13 cellular contexts compared by ENCODE assay signal in the genomic region with DNA sequence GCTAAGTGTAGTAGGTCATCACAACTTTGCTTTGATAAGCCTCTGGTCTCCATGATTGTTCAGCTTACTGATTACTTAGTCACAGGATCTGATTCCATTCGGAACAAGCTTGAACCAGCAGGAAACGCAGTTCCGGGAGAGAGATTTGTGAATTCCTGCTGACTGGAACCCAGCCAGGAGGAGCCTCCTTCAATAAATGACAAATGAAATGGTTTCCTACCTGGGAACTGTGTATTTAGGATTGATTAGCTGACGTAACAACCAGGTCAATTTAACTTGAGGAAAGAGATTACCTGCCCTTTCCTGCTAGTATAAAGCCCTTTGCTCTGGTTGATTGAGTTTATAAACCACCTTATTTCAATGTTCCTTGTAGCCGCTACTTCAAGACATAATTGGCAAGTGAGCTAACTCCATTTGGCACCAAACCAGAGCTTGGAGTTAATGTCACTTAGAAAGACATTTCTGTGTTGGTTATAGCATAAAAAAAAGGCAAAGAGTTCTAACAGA.
DNase-seq lines count a peak whose midpoint lies in the region; ATAC-seq and TF ChIP-seq lines count a peak whose summit lies in the region.
"Had no signal": no experiment of that assay in that cellular context is flagged by ENCODE, and none has a peak within 500 bp of the region (broad histone marks: within the 10 kb centered on the region; RNA-seq: fewer than 3 reads in every experiment).

No MANE protein-coding gene starts in this region.

- H3K36me3 ChIP-seq in ACC112 (ENCODE audit: insufficient read depth, low read length), result peaks cover 30% of the 10 kb centered on the region
- H3K36me3 ChIP-seq in brain microvascular endothelial cell (replicated peaks), result peaks cover 37% of the 10 kb centered on the region

- no peak for ATAC-seq in stimulated activated naive CD8-positive, alpha-beta T cell treated with anti-CD3 and anti-CD28 coated beads, Interleukin-15, Interleukin-2, amounts not matched to agents 100 U/mL and 50 U/mL, for 24 hours
- ATAC-seq in effector memory CD8-positive, alpha-beta T cell (replicated peaks), result no peak
- ATAC-seq: activated CD4-positive, CD25-positive, alpha-beta regulatory T cell treated with anti-CD3 and anti-CD28 coated beads, Interleukin-2, amount 50 U/mL, for 24 hours had no signal

- DNase-seq in NCI-H146 (lab: John Stamatoyannopoulos, UW), result peak; percentile 54
- DNase-seq in brain microvascular endothelial cell, result peak; percentile 83
- peak; percentile 43 for DNase-seq in left kidney (ENCODE audit: low read depth, low spot score)
- no peak for DNase-seq in stimulated activated naive CD8-positive, alpha-beta T cell treated with anti-CD3 and anti-CD28 coated beads, Interleukin-15, Interleukin-2, amounts not matched to agents 100 U/mL and 50 U/mL, for 24 hours
- DNase-seq in Kasumi-1 (lab: John Stamatoyannopoulos, UW), result no peak
- no peak for DNase-seq in stimulated activated naive CD4-positive, alpha-beta T cell treated with Interleukin-2 at 50 U/mL for 16 hours (lab: John Stamatoyannopoulos, UW)
- no peak for DNase-seq in effector memory CD8-positive, alpha-beta T cell
- DNase-seq: activated naive CD4-positive, alpha-beta T cell; esophagus squamous epithelium; Peyer's patch had no signal

- no peak for TF ChIP-seq CTCF in brain microvascular endothelial cell (IDR thresholded peaks at IDR 0.05; ENCODE audit: low read depth, low read length, missing control alignments)

- H3K79me2 ChIP-seq in ACC112 (ENCODE audit: control insufficient read depth, insufficient read depth, low read length, unreplicated experiment), result no peaks in the 10 kb centered on the region

- H3K27me3 Mint-ChIP-seq in effector memory CD8-positive, alpha-beta T cell, result no peaks in the 10 kb centered on the region
- H3K27me3 Mint-ChIP-seq: B cell had no signal

- H2AFZ ChIP-seq in ACC112 (ENCODE audit: low read length, unreplicated experiment), result no peak overlapping the region

- H3K9me3 Mint-ChIP-seq in effector memory CD8-positive, alpha-beta T cell, result no peaks in the 10 kb centered on the region

- H3K27ac ChIP-seq in ACC112 (ENCODE audit: low read depth, low read length) (peak overlapping the region; percentile 83), brain microvascular endothelial cell (peak overlapping the region; percentile 68)
- H3K27ac ChIP-seq: Peyer's patch had no signal

- no peaks in the 10 kb centered on the region for H3K4me1 Mint-ChIP-seq in effector memory CD8-positive, alpha-beta T cell (ENCODE audit: low read depth in 2 of 2)

- H3K4me3 Mint-ChIP-seq in effector memory CD8-positive, alpha-beta T cell, result no peak overlapping the region
- H3K4me3 Mint-ChIP-seq: B cell had no signal

- in situ Hi-C loops in brain microvascular endothelial cell (cut with HindIII; ENCODE audit: low pct_ligation_motif_present, low sequenced_read_pairs), result loop anchor here (25.0 kb wide), 1 partner anchor 141 kb away; a partner anchor contains a TSS

- H3K36me3 Mint-ChIP-seq in effector memory CD8-positive, alpha-beta T cell (ENCODE audit: insufficient read depth), result peaks cover 8% of the 10 kb centered on the region

- H3K27me3 ChIP-seq in ACC112 (ENCODE audit: insufficient read depth, low read length) (no peaks in the 10 kb centered on the region), brain microvascular endothelial cell (replicated peaks) (no peaks in the 10 kb centered on the region)
- H3K27me3 ChIP-seq: esophagus squamous epithelium, Peyer's patch had no signal

- H3K4me3 ChIP-seq in ACC112 (ENCODE audit: low read depth, low read length) (no peak overlapping the region), brain microvascular endothelial cell (ENCODE audit: low read depth, low read length) (no peak overlapping the region)
- H3K4me3 ChIP-seq: Peyer's patch had no signal

- H3K4me1 ChIP-seq in ACC112 (ENCODE audit: control insufficient read depth, insufficient read depth, low read length, unreplicated experiment), result peaks cover 64% of the 10 kb centered on the region
- H3K4me1 ChIP-seq: Peyer's patch had no signal

- no peak overlapping the region for H3K27ac Mint-ChIP-seq in effector memory CD8-positive, alpha-beta T cell
- H3K27ac Mint-ChIP-seq: B cell had no signal

Comparison
In these comparisons a context has a peak if more than half of its experiments do, and no peak if none do; other contexts are left out.
1. DNase-seq: peak in NCI-H146 (single experiment), brain microvascular endothelial cell (single experiment) and left kidney (single experiment); none in stimulated activated naive CD8-positive, alpha-beta T cell treated with anti-CD3 and anti-CD28 coated beads, Interleukin-15, Interleukin-2, amounts not matched to agents 100 U/mL and 50 U/mL, for 24 hours (single experiment), Kasumi-1 (0 of 2), stimulated activated naive CD4-positive, alpha-beta T cell treated with Interleukin-2 at 50 U/mL for 16 hours (single experiment) and effector memory CD8-positive, alpha-beta T cell (0 of 3).